Comparison of ENCODE assay signal across 8 cellular contexts in genomic region chr7:604038-604883, GRCh38.
DNase-seq lines count a peak whose midpoint lies in the region; ATAC-seq and TF ChIP-seq lines count a peak whose summit lies in the region.

No MANE protein-coding gene starts in this region.

- no peak overlapping the region for H3K4me3 ChIP-seq in muscle layer of colon (ENCODE audit: low read depth in 1 of 2, low read length in 2 of 2)

- ATAC-seq in GM19452 (IDR thresholded peaks at IDR 0.05; ENCODE audit: unreplicated experiment), result peak; percentile 67
- ATAC-seq in HG03521 (IDR thresholded peaks at IDR 0.05; ENCODE audit: unreplicated experiment), result peak; percentile 71

- H3K27me3 ChIP-seq in muscle layer of colon (ENCODE audit: control insufficient read depth in 1 of 2, insufficient read depth in 2 of 2, low read length in 2 of 2), result no peaks in the 10 kb centered on the region

- TF ChIP-seq CTCF in chondrocyte (IDR thresholded peaks at IDR 0.05), result no peak

- H3K27me3 Mint-ChIP-seq in chondrocyte (ENCODE audit: low read depth), result no peaks in the 10 kb centered on the region

- peak overlapping the region; percentile 72 for H3K27ac ChIP-seq in muscle layer of colon (ENCODE audit: low read depth, low read length)

- peak overlapping the region; percentile 51 for H3K4me3 Mint-ChIP-seq in chondrocyte (ENCODE audit: unreplicated experiment)

- H3K4me1 Mint-ChIP-seq in chondrocyte (ENCODE audit: low read depth), result peaks cover 48% of the 10 kb centered on the region

- H3K36me3 Mint-ChIP-seq in chondrocyte (ENCODE audit: low read depth), result no peaks in the 10 kb centered on the region

- H3K9me3 Mint-ChIP-seq in chondrocyte (ENCODE audit: low read depth), result no peaks in the 10 kb centered on the region

- peak overlapping the region; percentile 98 for H3K27ac Mint-ChIP-seq in chondrocyte (ENCODE audit: unreplicated experiment)

- DNase-seq in activated CD4-positive, alpha-beta T cell treated with anti-CD3 and anti-CD28 coated beads for 1 hour, result peak; percentile 93
- DNase-seq in chondrocyte (ENCODE audit: low spot score), result peak; percentile 86
- peak; percentile 96 to 97 for DNase-seq in stimulated activated CD8-positive, alpha-beta memory T cell treated with anti-CD3 and anti-CD28 coated beads, Interleukin-7, amount 100 ng/mL, for 4 hours (ENCODE audit: low read depth in 2 of 2)
- DNase-seq in SK-N-DZ (ENCODE audit: low spot score), result no peak
- no peak for DNase-seq in HT-29 (ENCODE audit: low spot score)

- no peak overlapping the region for H3K9ac ChIP-seq in muscle layer of colon (ENCODE audit: low read length)

- no peaks in the 10 kb centered on the region for H3K9me3 ChIP-seq in muscle layer of colon (ENCODE audit: low read length)

- H3K4me1 ChIP-seq in muscle layer of colon (ENCODE audit: insufficient read depth, low read length), result peaks cover 6% of the 10 kb centered on the region

- H3K36me3 ChIP-seq in muscle layer of colon (ENCODE audit: insufficient read depth, low read length), result no peaks in the 10 kb centered on the region

Comparison
In these comparisons a context has a peak if more than half of its experiments do, and no peak if none do; other contexts are left out.
1. DNase-seq: peak in activated CD4-positive, alpha-beta T cell treated with anti-CD3 and anti-CD28 coated beads for 1 hour (single experiment), chondrocyte (single experiment) and stimulated activated CD8-positive, alpha-beta memory T cell treated with anti-CD3 and anti-CD28 coated beads, Interleukin-7, amount 100 ng/mL, for 4 hours (2 of 2); none in SK-N-DZ (single experiment) and HT-29 (single experiment).